Comparison of ENCODE assay signal across 22 cellular contexts in genomic region chr2:62806231-62806630, GRCh38.
A peak's percentile ranks its signal among the peaks of the same experiment; 100 is the strongest.
DNase-seq lines count a peak whose midpoint lies in the region; ATAC-seq and TF ChIP-seq lines count a peak whose summit lies in the region.
"Had no signal": no experiment of that assay in that cellular context is flagged by ENCODE, and none has a peak within 500 bp of the region (broad histone marks: within the 10 kb centered on the region; RNA-seq: fewer than 3 reads in every experiment).

No MANE protein-coding gene starts in this region.

- no peaks in the 10 kb centered on the region for H3K79me2 ChIP-seq in PC-3 (ENCODE audit: low read length)

- POLR2A ChIA-PET in PC-3 (lab: Charles Lee; ENCODE audit: unreplicated experiment): no interaction called here

- H3F3A ChIP-seq in PC-3 (ENCODE audit: low read length, unreplicated experiment): no peaks in the 10 kb centered on the region

- H3K4me1 ChIP-seq in PC-3 (ENCODE audit: insufficient read depth, low read length): peaks cover 4% of the 10 kb centered on the region; the same call in 1 of the 2 replicates

- no peak overlapping the region for H3K4me3 Mint-ChIP-seq in Calu3 (ENCODE audit: low read depth, unreplicated experiment)

- no peak for TF ChIP-seq CTCF in Calu3 (IDR thresholded peaks at IDR 0.05; ENCODE audit: unreplicated experiment)
- no peak for TF ChIP-seq CTCF in PC-3 (conservative IDR thresholded peaks at IDR 0.05; ENCODE audit: low read depth, low read length)
- no peak for TF ChIP-seq CTCF in fibroblast of mammary gland (conservative IDR thresholded peaks at IDR 0.05; ENCODE audit: control insufficient read depth, insufficient read depth, low read depth, low read length)

- CTCF ChIA-PET in Calu3 (lab: Charles Lee): no interaction called here
- CTCF ChIA-PET in PC-3 (lab: Charles Lee): no interaction called here

- H3K9me3 Mint-ChIP-seq in Calu3 (ENCODE audit: low read depth, unreplicated experiment): peaks cover 4% of the 10 kb centered on the region

- H3K9me3 ChIP-seq in PC-3 (ENCODE audit: low read length): no peaks in the 10 kb centered on the region

- BruUV-seq in Calu3 (replicated peaks; lab: Mats Ljungman, UMichigan) (no TSS peak), PC-3 (replicated peaks; lab: Mats Ljungman, UMichigan) (no TSS peak)

- no peak overlapping the region for H3K27ac ChIP-seq in PC-3 (ENCODE audit: low read length)
- H3K27ac ChIP-seq: C4-2B, GM23248 had no signal

- H3K36me3 ChIP-seq in PC-3 (ENCODE audit: low read depth, low read length): 0 out of 2 replicates have a peak, but pooled peaks cover 4% of the 10 kb centered on the region

- DNase-seq in Calu3 (no peak), H4 (ENCODE audit: low spot score) (peak; percentile 18), PC-3 (peak; percentile 35), fibroblast of mammary gland (ENCODE audit: low read depth) (peak; percentile 33), DMS79 (lab: John Stamatoyannopoulos, UW) (no peak), NCI-H510A (lab: John Stamatoyannopoulos, UW) (no peak)
- DNase-seq: ACHN, AML-193, GM23248, MM.1S, NCI-H1105 treated with DMSO at 0.1 percent for 48 hours, NCI-H1694, NCI-H2081 treated with DMSO at 0.1 percent for 48 hours, NCI-H510A treated with DMSO at 0.1 percent for 48 hours, NCI-H82, OCI-M1, RPMI8226, SIG-M5, T-helper 1 cell had no signal

- no peaks in the 10 kb centered on the region for H3K9me2 ChIP-seq in PC-3 (replicated peaks; ENCODE audit: low read length)

- H3K9ac ChIP-seq in PC-3 (ENCODE audit: low read length): no peak overlapping the region
- H3K9ac ChIP-seq: GM23248 had no signal

- no peak overlapping the region for H3K4me2 ChIP-seq in PC-3 (ENCODE audit: low read length)

- H3K27ac Mint-ChIP-seq in Calu3 (ENCODE audit: unreplicated experiment): peak overlapping the region; percentile 22

- no peak overlapping the region for H2AFZ ChIP-seq in PC-3 (ENCODE audit: low read length)
- H2AFZ ChIP-seq: GM23248 had no signal

- intact Hi-C loops in Calu3 (cut with micrococcal nuclease; ENCODE audit: unreplicated experiment) (no loop called here), PC-3 (cut with micrococcal nuclease) (no loop called here)

- peaks cover 17% of the 10 kb centered on the region for H3K4me1 Mint-ChIP-seq in Calu3 (ENCODE audit: low read depth, unreplicated experiment)

- H3K27me3 Mint-ChIP-seq in Calu3 (ENCODE audit: unreplicated experiment): no peaks in the 10 kb centered on the region

- no peaks in the 10 kb centered on the region for H3K36me3 Mint-ChIP-seq in Calu3 (ENCODE audit: insufficient read depth, unreplicated experiment)

- no peaks in the 10 kb centered on the region for H4K20me1 ChIP-seq in PC-3 (ENCODE audit: low read length)

- ATAC-seq in PC-3 (no peak), HG02885 (IDR thresholded peaks at IDR 0.05; ENCODE audit: poor library complexity, unreplicated experiment) (no peak)
- ATAC-seq: GM12878 had no signal

- H3K27me3 ChIP-seq in PC-3 (ENCODE audit: low read length): no peaks in the 10 kb centered on the region

- no peak overlapping the region for H3K4me3 ChIP-seq in PC-3 (ENCODE audit: low read length)
- no peak overlapping the region for H3K4me3 ChIP-seq in fibroblast of mammary gland (ENCODE audit: control insufficient read depth, low read depth, low read length)
- H3K4me3 ChIP-seq: GM12878, GM23248 had no signal

Comparison
In these comparisons a context has a peak if more than half of its experiments do, and no peak if none do; other contexts are left out.
1. DNase-seq: peak in H4 (single experiment), PC-3 (single experiment) and fibroblast of mammary gland (single experiment); none in Calu3 (single experiment), DMS79 (single experiment) and NCI-H510A (single experiment).